ENCODE assay signal across 15 cellular contexts in the genomic region with DNA sequence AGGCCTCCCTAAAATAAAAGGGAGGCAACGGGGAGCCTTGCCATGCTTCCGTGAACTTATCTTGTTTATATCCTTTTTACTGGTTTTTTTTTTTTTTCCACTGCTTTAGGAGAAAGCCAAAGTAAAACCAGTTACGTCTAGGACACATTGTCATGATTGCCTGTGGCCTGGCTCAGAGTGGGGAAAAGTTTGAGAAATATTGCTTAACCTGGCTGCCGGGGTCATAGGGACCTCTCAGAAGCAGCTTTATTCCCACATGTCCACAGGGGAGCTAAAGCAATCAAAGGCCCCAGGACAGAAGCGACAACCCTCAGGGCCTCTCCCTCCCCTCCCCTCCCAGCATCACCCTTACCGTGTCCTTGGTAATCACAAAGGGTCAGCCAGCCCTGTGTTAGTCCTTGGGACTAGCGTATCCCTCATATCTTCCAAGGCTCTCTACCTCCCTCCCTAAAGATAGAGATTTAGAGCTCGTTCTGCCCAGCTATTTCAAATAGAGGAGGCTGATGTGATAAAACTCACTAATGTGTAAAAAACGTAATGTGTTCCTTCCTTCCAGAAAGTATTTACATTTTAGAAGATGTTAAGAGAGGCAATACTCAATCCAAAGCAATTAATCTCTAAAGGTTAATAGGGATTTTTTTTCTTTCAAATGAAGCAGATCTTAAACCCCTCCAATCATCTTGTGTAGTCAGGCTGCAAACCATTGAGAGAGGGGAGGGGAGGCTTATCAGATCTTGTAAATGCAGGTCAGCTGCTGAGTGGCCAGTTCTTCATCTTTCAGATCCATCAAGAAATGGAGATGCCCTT.
A peak's percentile ranks its signal among the peaks of the same experiment; 100 is the strongest.
DNase-seq lines count a peak whose midpoint lies in the region; ATAC-seq lines count a peak whose summit lies in the region.
"Had no signal": no experiment of that assay in that cellular context is flagged by ENCODE, and none has a peak within 500 bp of the region (broad histone marks: within the 10 kb centered on the region; RNA-seq: fewer than 3 reads in every experiment).

No MANE protein-coding gene starts in this region.

- DNase-seq in H7 (peak; percentile 60), iPS-NIHi11 (ENCODE audit: low spot score) (peak; percentile 38), retina (peak; percentile 8), DMS153 (lab: John Stamatoyannopoulos, UW) (no peak)
- no peak for DNase-seq in activated T-helper 2 cell treated with anti-CD3 and anti-CD28 coated beads, Interferon-gamma antibody, Interleukin-2, Interleukin-4, amounts not matched to agents 10 μg/mL and 5 μg/mL and 100 μg/mL, durations not matched to agents 14 hours and 24 hours and 36 hours (ENCODE audit: low spot score)
- DNase-seq: activated CD4-positive, alpha-beta memory T cell treated with anti-CD3 and anti-CD28 coated beads for 36 hours; C1 segment of cervical spinal cord; NCI-H1092 treated with DMSO at 0.1 percent for 48 hours; NCI-H510A; sigmoid colon; upper lobe of right lung had no signal

- peaks cover 2% of the 10 kb centered on the region for H3K27me3 Mint-ChIP-seq in activated T-helper 2 cell treated with anti-CD3 and anti-CD28 coated beads, Interferon-gamma antibody, Interleukin-2, Interleukin-4, amounts not matched to agents 10 μg/mL and 5 μg/mL and 100 μg/mL, durations not matched to agents 14 hours and 24 hours and 36 hours (ENCODE audit: low read depth)

- H3K4me3 ChIP-seq in H7 (ENCODE audit: insufficient read depth, low read depth, low read length), result no peak overlapping the region
- H3K4me3 ChIP-seq: breast epithelium, sigmoid colon, upper lobe of right lung had no signal

- no peaks in the 10 kb centered on the region for H3K27me3 ChIP-seq in H7 (ENCODE audit: control insufficient read depth, insufficient read depth, low read length)
- H3K27me3 ChIP-seq: breast epithelium, sigmoid colon, upper lobe of right lung had no signal

- no peaks in the 10 kb centered on the region for H3K36me3 ChIP-seq in H7 (replicated peaks; ENCODE audit: control insufficient read depth, insufficient read depth, low read length)
- H3K36me3 ChIP-seq: breast epithelium, sigmoid colon, upper lobe of right lung had no signal

- no peaks in the 10 kb centered on the region for H3K9me3 Mint-ChIP-seq in activated T-helper 2 cell treated with anti-CD3 and anti-CD28 coated beads, Interferon-gamma antibody, Interleukin-2, Interleukin-4, amounts not matched to agents 10 μg/mL and 5 μg/mL and 100 μg/mL, durations not matched to agents 14 hours and 24 hours and 36 hours
- H3K9me3 Mint-ChIP-seq: activated CD4-positive, alpha-beta memory T cell treated with anti-CD3 and anti-CD28 coated beads for 36 hours; T-helper 2 cell treated with Interferon-gamma antibody and Interleukin-4, amounts not matched to agents 5 μg/mL and 100 μg/mL, for 36 hours had no signal

- no peak for ATAC-seq in GM19395 (IDR thresholded peaks at IDR 0.05; ENCODE audit: unreplicated experiment)
- ATAC-seq: upper lobe of right lung had no signal

- no peak overlapping the region for H3K27ac Mint-ChIP-seq in activated T-helper 2 cell treated with anti-CD3 and anti-CD28 coated beads, Interferon-gamma antibody, Interleukin-2, Interleukin-4, amounts not matched to agents 10 μg/mL and 5 μg/mL and 100 μg/mL, durations not matched to agents 14 hours and 24 hours and 36 hours
- H3K27ac Mint-ChIP-seq: activated CD4-positive, alpha-beta memory T cell treated with anti-CD3 and anti-CD28 coated beads for 36 hours; T-helper 2 cell treated with Interferon-gamma antibody and Interleukin-4, amounts not matched to agents 5 μg/mL and 100 μg/mL, for 36 hours had no signal

- no peaks in the 10 kb centered on the region for H3K4me1 Mint-ChIP-seq in activated T-helper 2 cell treated with anti-CD3 and anti-CD28 coated beads, Interferon-gamma antibody, Interleukin-2, Interleukin-4, amounts not matched to agents 10 μg/mL and 5 μg/mL and 100 μg/mL, durations not matched to agents 14 hours and 24 hours and 36 hours (ENCODE audit: low read depth)

- peak overlapping the region; percentile 13 for H3K27ac ChIP-seq in angular gyrus (ENCODE audit: low read depth, low read length)
- H3K27ac ChIP-seq: breast epithelium, upper lobe of right lung had no signal

- no peak overlapping the region for H3K4me3 Mint-ChIP-seq in activated T-helper 2 cell treated with anti-CD3 and anti-CD28 coated beads, Interferon-gamma antibody, Interleukin-2, Interleukin-4, amounts not matched to agents 10 μg/mL and 5 μg/mL and 100 μg/mL, durations not matched to agents 14 hours and 24 hours and 36 hours (ENCODE audit: low read depth)
- H3K4me3 Mint-ChIP-seq: activated CD4-positive, alpha-beta memory T cell treated with anti-CD3 and anti-CD28 coated beads for 36 hours; T-helper 2 cell treated with Interferon-gamma antibody and Interleukin-4, amounts not matched to agents 5 μg/mL and 100 μg/mL, for 36 hours had no signal

- no peaks in the 10 kb centered on the region for H3K36me3 Mint-ChIP-seq in activated T-helper 2 cell treated with anti-CD3 and anti-CD28 coated beads, Interferon-gamma antibody, Interleukin-2, Interleukin-4, amounts not matched to agents 10 μg/mL and 5 μg/mL and 100 μg/mL, durations not matched to agents 14 hours and 24 hours and 36 hours (ENCODE audit: low read depth)
- H3K36me3 Mint-ChIP-seq: activated CD4-positive, alpha-beta memory T cell treated with anti-CD3 and anti-CD28 coated beads for 36 hours had no signal

- intact Hi-C loops in activated T-helper 2 cell treated with anti-CD3 and anti-CD28 coated beads, Interferon-gamma antibody, Interleukin-2, Interleukin-4, amounts not matched to agents 10 μg/mL and 5 μg/mL and 100 μg/mL, durations not matched to agents 14 hours and 24 hours and 36 hours (cut with micrococcal nuclease), result no loop called here

Comparison
In these comparisons a context has a peak if more than half of its experiments do, and no peak if none do; other contexts are left out.
1. DNase-seq: peak in H7 (single experiment), iPS-NIHi11 (single experiment) and retina (single experiment); none in activated T-helper 2 cell treated with anti-CD3 and anti-CD28 coated beads, Interferon-gamma antibody, Interleukin-2, Interleukin-4, amounts not matched to agents 10 μg/mL and 5 μg/mL and 100 μg/mL, durations not matched to agents 14 hours and 24 hours and 36 hours (single experiment) and DMS153 (single experiment).